ENCODE assay signal across 25 cellular contexts in the genomic region with DNA sequence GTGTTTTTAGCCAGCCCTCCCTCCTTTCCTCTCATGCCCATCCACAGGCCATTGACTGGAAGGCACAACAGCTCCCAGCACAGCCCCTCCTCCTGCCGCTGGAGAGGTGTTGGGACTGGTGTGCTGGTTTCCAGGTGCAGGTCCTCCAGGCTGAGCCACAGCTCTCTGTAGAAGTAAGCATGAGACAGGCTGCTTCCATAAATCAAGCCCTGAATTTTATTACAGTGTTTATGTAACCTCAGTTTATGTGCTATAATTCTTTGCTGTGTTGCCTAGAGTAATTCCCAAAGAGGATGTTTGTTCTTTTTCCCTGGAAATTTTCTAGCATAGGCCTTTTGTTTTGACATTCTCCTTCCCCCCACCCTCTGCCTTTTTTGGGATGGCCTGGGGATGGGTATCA.
DNase-seq lines count a peak whose midpoint lies in the region; ATAC-seq and TF ChIP-seq lines count a peak whose summit lies in the region.
"Had no signal": no experiment of that assay in that cellular context is flagged by ENCODE, and none has a peak within 500 bp of the region (broad histone marks: within the 10 kb centered on the region; RNA-seq: fewer than 3 reads in every experiment).

No MANE protein-coding gene starts in this region.

- H2AFZ ChIP-seq in SK-N-SH (ENCODE audit: low read depth): no peak overlapping the region

- CTCF ChIA-PET in SK-N-SH (lab: Yijun Ruan, JAX): interaction anchor here (0.6 to 11.1 kb wide), 17 partner anchors 9 to 653 kb away, joined by 3 to 225 read pairs (median 18); no protein-coding TSS in a partner anchor
- CTCF ChIA-PET in activated CD4-positive, alpha-beta memory T cell treated with anti-CD3 and anti-CD28 coated beads for 36 hours (lab: Charles Lee): no interaction called here

- TF ChIP-seq EP300 in SK-N-SH (IDR thresholded peaks at IDR 0.05; ENCODE audit: borderline replicate concordance in 1 of 2, low read depth in 1 of 2, low read length in 1 of 2): peak in 1 of 2 experiments; percentile 72; a peak in 2 of 4 replicates

- H3K9ac ChIP-seq in SK-N-SH: no peak overlapping the region

- H3K27me3 Mint-ChIP-seq in activated CD4-positive, alpha-beta memory T cell treated with anti-CD3 and anti-CD28 coated beads for 36 hours: no peaks in the 10 kb centered on the region
- H3K27me3 Mint-ChIP-seq: naive thymus-derived CD4-positive, alpha-beta T cell had no signal

- no peaks in the 10 kb centered on the region for H3K9me3 ChIP-seq in SK-N-SH
- H3K9me3 ChIP-seq: ascending aorta, gastrocnemius medialis, upper lobe of left lung had no signal

- H3K4me1 Mint-ChIP-seq in activated CD4-positive, alpha-beta memory T cell treated with anti-CD3 and anti-CD28 coated beads for 36 hours (ENCODE audit: low read depth): no peaks in the 10 kb centered on the region
- H3K4me1 Mint-ChIP-seq: naive thymus-derived CD4-positive, alpha-beta T cell had no signal

- H3K79me2 ChIP-seq in SK-N-SH (ENCODE audit: insufficient read depth): no peaks in the 10 kb centered on the region

- no peaks in the 10 kb centered on the region for H4K20me1 ChIP-seq in SK-N-SH (ENCODE audit: insufficient read depth)

- peak overlapping the region in 1 of 2 experiments; percentile 45; a peak in 2 of 4 replicates for H3K27ac ChIP-seq in SK-N-SH (ENCODE audit: low read depth in 2 of 2, low read length in 1 of 2)
- H3K27ac ChIP-seq: ascending aorta, gastrocnemius medialis, upper lobe of left lung had no signal

- whole genome bisulfite sequencing in SK-N-SH (ENCODE audit: low lambda C conversion rate): 60% methylated on average over 1 of the region's 1 CpG

- H3K4me1 ChIP-seq in SK-N-SH (ENCODE audit: control insufficient read depth in 1 of 2, insufficient read depth in 2 of 2, low read depth in 1 of 2, low read length in 1 of 2): peaks cover 24 to 38% of the 10 kb centered on the region in 2 experiments; a peak in 3 of 4 replicates

- DNase-seq in DMS153 (lab: John Stamatoyannopoulos, UW): peak; percentile 91
- DNase-seq in M059J (ENCODE audit: low read depth): peak; percentile 51
- DNase-seq in SK-N-SH: peak; percentile 61
- peak; percentile 90 for DNase-seq in left kidney (ENCODE audit: low read depth, low spot score)
- DNase-seq in activated CD4-positive, alpha-beta memory T cell treated with anti-CD3 and anti-CD28 coated beads for 36 hours: no peak
- DNase-seq: activated CD4-positive, CD25-positive, alpha-beta regulatory T cell treated with anti-CD3 and anti-CD28 coated beads, Interleukin-2, amount 50 U/mL, for 72 hours; activated CD8-positive, alpha-beta memory T cell treated with anti-CD3 and anti-CD28 coated beads for 24 hours; EL; erythroblast; gastrocnemius medialis; KG1; mesenchymal stem cell; MV-4-11; naive thymus-derived CD4-positive, alpha-beta T cell; NCI-H226; RPMI8226; stimulated activated CD8-positive, alpha-beta memory T cell treated with anti-CD3 and anti-CD28 coated beads, Interleukin-4, amount 100 ng/mL, for 48 hours; SW 1271; upper lobe of left lung had no signal

- H3K36me3 Mint-ChIP-seq in activated CD4-positive, alpha-beta memory T cell treated with anti-CD3 and anti-CD28 coated beads for 36 hours: no peaks in the 10 kb centered on the region
- H3K36me3 Mint-ChIP-seq: activated naive CD4-positive, alpha-beta T cell treated with anti-CD3 and anti-CD28 coated beads, Interleukin-2, amount 50 U/mL, for 72 hours; naive thymus-derived CD4-positive, alpha-beta T cell had no signal

- no peaks in the 10 kb centered on the region for H3K27me3 ChIP-seq in SK-N-SH (ENCODE audit: insufficient read depth)
- H3K27me3 ChIP-seq: ascending aorta, gastrocnemius medialis, upper lobe of left lung had no signal

- H3K4me2 ChIP-seq in SK-N-SH: no peak overlapping the region

- peaks cover 4% of the 10 kb centered on the region for H3F3A ChIP-seq in SK-N-SH (replicated peaks; ENCODE audit: insufficient read depth)

- TF ChIP-seq RAD21 in SK-N-SH (IDR thresholded peaks at IDR 0.05; ENCODE audit: low read length): peak; percentile 36; the same call in 1 of the 2 replicates

- H3K4me3 ChIP-seq in SK-N-SH (ENCODE audit: low read depth in 2 of 2, low read length in 1 of 2): no peak overlapping the region
- H3K4me3 ChIP-seq: ascending aorta, gastrocnemius medialis, upper lobe of left lung had no signal

- TF ChIP-seq CTCF in SK-N-SH (IDR thresholded peaks at IDR 0.05): no peak

- no peaks in the 10 kb centered on the region for H3K9me3 Mint-ChIP-seq in activated CD4-positive, alpha-beta memory T cell treated with anti-CD3 and anti-CD28 coated beads for 36 hours
- H3K9me3 Mint-ChIP-seq: activated naive CD4-positive, alpha-beta T cell treated with anti-CD3 and anti-CD28 coated beads, Interleukin-2, amount 50 U/mL, for 72 hours; activated T-helper 1 cell treated with anti-CD3 and anti-CD28 coated beads, Interleukin-12 subunit alpha, Interleukin-12 subunit beta, Interleukin-2, Interleukin-4 antibody, amounts not matched to agents 30 ng/mL and 10 ng/mL and 1 ng/mL, durations not matched to agents 14 hours and 24 hours and 36 hours had no signal

- intact Hi-C loops in activated CD4-positive, alpha-beta memory T cell treated with anti-CD3 and anti-CD28 coated beads for 36 hours (cut with micrococcal nuclease): no loop called here

- H3K9me2 ChIP-seq in SK-N-SH: no peaks in the 10 kb centered on the region

- no peak overlapping the region for H3K4me3 Mint-ChIP-seq in activated CD4-positive, alpha-beta memory T cell treated with anti-CD3 and anti-CD28 coated beads for 36 hours
- H3K4me3 Mint-ChIP-seq: activated T-helper 1 cell treated with anti-CD3 and anti-CD28 coated beads, Interleukin-12 subunit alpha, Interleukin-12 subunit beta, Interleukin-2, Interleukin-4 antibody, amounts not matched to agents 30 ng/mL and 10 ng/mL and 1 ng/mL, durations not matched to agents 14 hours and 24 hours and 36 hours; naive thymus-derived CD4-positive, alpha-beta T cell had no signal

- H3K36me3 ChIP-seq in SK-N-SH (replicated peaks in 1 of 2; ENCODE audit: control insufficient read depth in 1 of 2, insufficient read depth in 2 of 2, low read length in 1 of 2): no peaks in the 10 kb centered on the region
- H3K36me3 ChIP-seq: ascending aorta, gastrocnemius medialis, upper lobe of left lung had no signal

- POLR2A ChIA-PET in SK-N-SH (lab: Yijun Ruan, JAX): interaction anchor here (1.4 kb wide), 1 partner anchor 462 kb away, joined by 3 read pairs; no protein-coding TSS in a partner anchor
- POLR2A ChIA-PET in activated CD4-positive, alpha-beta memory T cell treated with anti-CD3 and anti-CD28 coated beads for 36 hours (lab: Charles Lee): no interaction called here

- H3K27ac Mint-ChIP-seq in activated CD4-positive, alpha-beta memory T cell treated with anti-CD3 and anti-CD28 coated beads for 36 hours: no peak overlapping the region
- H3K27ac Mint-ChIP-seq: activated naive CD4-positive, alpha-beta T cell treated with anti-CD3 and anti-CD28 coated beads, Interleukin-2, amount 50 U/mL, for 72 hours; activated T-helper 1 cell treated with anti-CD3 and anti-CD28 coated beads, Interleukin-12 subunit alpha, Interleukin-12 subunit beta, Interleukin-2, Interleukin-4 antibody, amounts not matched to agents 30 ng/mL and 10 ng/mL and 1 ng/mL, durations not matched to agents 14 hours and 24 hours and 36 hours; naive thymus-derived CD4-positive, alpha-beta T cell had no signal

- ATAC-seq in HG03354 (IDR thresholded peaks at IDR 0.05; ENCODE audit: poor library complexity, severe bottlenecking, unreplicated experiment): no peak
- ATAC-seq in HG02970 (IDR thresholded peaks at IDR 0.05; ENCODE audit: low FRiP score, unreplicated experiment): no peak
- ATAC-seq in GM21515 (IDR thresholded peaks at IDR 0.05; ENCODE audit: unreplicated experiment): no peak
- ATAC-seq: activated naive CD4-positive, alpha-beta T cell treated with anti-CD3 and anti-CD28 coated beads, Interleukin-2, amount 50 U/mL, for 72 hours; naive thymus-derived CD4-positive, alpha-beta T cell had no signal

TF ChIP-seq in SK-N-SH, 30 proteins besides CTCF, POLR2A, EP300 and RAD21:
- peak; percentile 46; the same call in 1 of the 2 replicates for TF ChIP-seq RCOR1 (IDR thresholded peaks at IDR 0.05; ENCODE audit: low read length)
- TF ChIP-seq GATA2 (CRISPR knock-in tag; IDR thresholded peaks at IDR 0.05): no peak
- no peak for TF ChIP-seq USF2 (IDR thresholded peaks at IDR 0.05; ENCODE audit: borderline replicate concordance, low read depth, low read length)
- no peak for TF ChIP-seq ELF1 (IDR thresholded peaks at IDR 0.05)
- TF ChIP-seq CHD2 (IDR thresholded peaks at IDR 0.05; ENCODE audit: low read length, partially characterized antibody): peak; percentile 23
- TF ChIP-seq USF1 (IDR thresholded peaks at IDR 0.05; ENCODE audit: borderline replicate concordance, low read depth): no peak
- no peak for TF ChIP-seq NFIC (IDR thresholded peaks at IDR 0.05; ENCODE audit: borderline replicate concordance)
- peak; percentile 23; the same call in 1 of the 2 replicates for TF ChIP-seq MXI1 (IDR thresholded peaks at IDR 0.05; ENCODE audit: low read depth, low read length)
TF ChIP-seq in SK-N-SH: peak in this region for 3.
